ENCODE assay signal across 8 cellular contexts in the genomic region with DNA sequence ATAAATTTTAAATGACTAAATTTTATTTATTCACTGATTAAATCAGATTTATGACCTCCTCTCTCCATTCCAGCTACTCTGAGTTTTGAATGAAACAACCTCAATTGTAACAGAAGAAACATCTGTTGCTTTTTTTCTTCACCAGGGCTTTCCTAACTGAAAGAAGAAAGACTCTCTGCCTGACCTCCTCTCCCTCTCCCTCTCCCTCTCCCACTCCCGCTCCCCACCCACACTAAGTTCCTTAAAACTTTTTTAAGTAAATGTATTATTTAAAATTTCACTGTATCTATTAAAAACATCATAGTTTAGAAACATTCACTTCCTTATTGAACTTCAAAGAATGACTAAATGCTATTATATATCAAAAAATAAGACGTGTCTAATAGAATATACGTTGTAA.
DNase-seq lines count a peak whose midpoint lies in the region; ATAC-seq, FAIRE-seq and TF ChIP-seq lines count a peak whose summit lies in the region.

No MANE protein-coding gene starts in this region.

- no peaks in the 10 kb centered on the region for H3K27me3 Mint-ChIP-seq in effector memory CD8-positive, alpha-beta T cell

- peak overlapping the region; percentile 73 for H3K4me3 ChIP-seq in Loucy (ENCODE audit: low read length, poor library complexity, severe bottlenecking)
- peak overlapping the region; percentile 41 to 47 for H3K4me3 ChIP-seq in neutrophil (ENCODE audit: low read depth in 1 of 2, low read length in 1 of 2)

- TF ChIP-seq CTCF in Loucy (conservative IDR thresholded peaks at IDR 0.05; ENCODE audit: low read length) (no peak), neutrophil (IDR thresholded peaks at IDR 0.05) (no peak)

- peaks cover 6% of the 10 kb centered on the region for H3K36me3 Mint-ChIP-seq in effector memory CD8-positive, alpha-beta T cell (ENCODE audit: insufficient read depth)

- FAIRE-seq in G401.6 (lab: Jason Lieb, UNC), result peak; percentile 40

- H3K4me3 Mint-ChIP-seq in effector memory CD8-positive, alpha-beta T cell, result peak overlapping the region; percentile 37 to 90

- H3K27ac Mint-ChIP-seq in effector memory CD8-positive, alpha-beta T cell, result peak overlapping the region in 1 of 2 donors; percentile 89

- H3K27me3 ChIP-seq in Loucy (ENCODE audit: insufficient read depth, low read length, poor library complexity, severe bottlenecking) (no peaks in the 10 kb centered on the region), neutrophil (no peaks in the 10 kb centered on the region)

- no peaks in the 10 kb centered on the region for H3K9me2 ChIP-seq in Loucy (replicated peaks; ENCODE audit: low read depth, low read length)

- no peak overlapping the region for H2AFZ ChIP-seq in Loucy (ENCODE audit: low read length)

- H3K9me3 Mint-ChIP-seq in effector memory CD8-positive, alpha-beta T cell, result no peaks in the 10 kb centered on the region

- DNase-seq in effector memory CD8-positive, alpha-beta T cell, result no peak
- DNase-seq in HPDE6-E6E7 (ENCODE audit: extremely low spot score) (no peak), SKM-1 (lab: John Stamatoyannopoulos, UW; ENCODE audit: unreplicated experiment) (no peak)

- H3K9me3 ChIP-seq in Loucy (ENCODE audit: insufficient read depth, low read depth, low read length) (no peaks in the 10 kb centered on the region), neutrophil (no peaks in the 10 kb centered on the region)

- H3K36me3 ChIP-seq in Loucy (ENCODE audit: insufficient read depth, low read length), result no peaks in the 10 kb centered on the region
- H3K36me3 ChIP-seq in neutrophil, result no peaks in the 10 kb centered on the region

- H3F3A ChIP-seq in Loucy (ENCODE audit: low read depth), result peaks cover 5% of the 10 kb centered on the region; the same call in 1 of the 2 replicates

- H3K9ac ChIP-seq in Loucy (ENCODE audit: low read depth, low read length, poor library complexity, severe bottlenecking), result peak overlapping the region; percentile 75

- H3K79me2 ChIP-seq in Loucy (ENCODE audit: insufficient read depth, low read length), result peaks cover 57% of the 10 kb centered on the region

- peaks cover 12 to 19% of the 10 kb centered on the region in 2 donors for H3K4me1 Mint-ChIP-seq in effector memory CD8-positive, alpha-beta T cell (ENCODE audit: low read depth in 2 of 2)

- H3K4me1 ChIP-seq in Loucy (ENCODE audit: insufficient read depth, low read length, poor library complexity, severe bottlenecking), result peaks cover 28% of the 10 kb centered on the region
- H3K4me1 ChIP-seq in neutrophil (ENCODE audit: control insufficient read depth in 1 of 2, insufficient read depth in 1 of 2, low read depth in 1 of 2, low read length in 1 of 2), result peaks cover 41 to 57% of the 10 kb centered on the region in 2 experiments

- H4K20me1 ChIP-seq in Loucy (ENCODE audit: insufficient read depth, low read length, poor library complexity, severe bottlenecking), result peaks cover 33% of the 10 kb centered on the region

- H3K4me2 ChIP-seq in Loucy (ENCODE audit: low read depth, low read length, poor library complexity, severe bottlenecking), result peak overlapping the region; percentile 72

- ATAC-seq in effector memory CD8-positive, alpha-beta T cell (replicated peaks), result no peak
- ATAC-seq in HG03139 (IDR thresholded peaks at IDR 0.05; ENCODE audit: unreplicated experiment) (no peak), GM21529 (IDR thresholded peaks at IDR 0.05; ENCODE audit: unreplicated experiment) (no peak)

- peak overlapping the region; percentile 55 for H3K27ac ChIP-seq in neutrophil
